ENCODE assay signal across 14 cellular contexts in genomic region chr5:171493646-171494393, GRCh38.
A peak's percentile ranks its signal among the peaks of the same experiment; 100 is the strongest.
DNase-seq lines count a peak whose midpoint lies in the region; ATAC-seq, FAIRE-seq and TF ChIP-seq lines count a peak whose summit lies in the region.
"Had no signal": no experiment of that assay in that cellular context is flagged by ENCODE, and none has a peak within 500 bp of the region (broad histone marks: within the 10 kb centered on the region; RNA-seq: fewer than 3 reads in every experiment).

No MANE protein-coding gene starts in this region.

- peak overlapping the region; percentile 69 for H3K4me3 Mint-ChIP-seq in HFFc6
- no peak overlapping the region for H3K4me3 Mint-ChIP-seq in activated naive CD4-positive, alpha-beta T cell treated with anti-CD3 and anti-CD28 coated beads, Interleukin-2, amount 10 ng/mL, durations not matched to agents 7 days and 5 days
- H3K4me3 Mint-ChIP-seq: activated CD8-positive, alpha-beta T cell treated with anti-CD3 and anti-CD28 coated beads for 36 hours; activated naive CD8-positive, alpha-beta T cell treated with anti-CD3 and anti-CD28 coated beads for 36 hours had no signal

- peaks cover 12% of the 10 kb centered on the region for H3K27me3 Mint-ChIP-seq in HFFc6 (ENCODE audit: insufficient read depth)
- H3K27me3 Mint-ChIP-seq in activated naive CD4-positive, alpha-beta T cell treated with anti-CD3 and anti-CD28 coated beads, Interleukin-2, amount 10 ng/mL, durations not matched to agents 7 days and 5 days, result peaks cover 9% of the 10 kb centered on the region

- no peak overlapping the region for H3K27ac ChIP-seq in WERI-Rb-1
- peak overlapping the region; percentile 30 to 50 for H3K27ac ChIP-seq in left lung
- peak overlapping the region; percentile 38 for H3K27ac ChIP-seq in subcutaneous abdominal adipose tissue (ENCODE audit: low read depth, low read length)

- peaks cover 20% of the 10 kb centered on the region for H3K4me1 Mint-ChIP-seq in HFFc6 (ENCODE audit: low read depth)
- H3K4me1 Mint-ChIP-seq in activated naive CD4-positive, alpha-beta T cell treated with anti-CD3 and anti-CD28 coated beads, Interleukin-2, amount 10 ng/mL, durations not matched to agents 7 days and 5 days, result no peaks in the 10 kb centered on the region
- H3K4me1 Mint-ChIP-seq: activated naive CD8-positive, alpha-beta T cell treated with anti-CD3 and anti-CD28 coated beads for 36 hours had no signal

- peak overlapping the region in 1 of 5 donors; percentile 32 for H3K9ac ChIP-seq in subcutaneous abdominal adipose tissue (ENCODE audit: low read length in 5 of 5)

- CTCF ChIA-PET in activated naive CD4-positive, alpha-beta T cell treated with anti-CD3 and anti-CD28 coated beads, Interleukin-2, amount 10 ng/mL, durations not matched to agents 7 days and 5 days (lab: Charles Lee), result no interaction called here

- H3K4me3 ChIP-seq in WERI-Rb-1 (ENCODE audit: low read depth, low read length) (no peak overlapping the region), left lung (no peak overlapping the region), subcutaneous abdominal adipose tissue (ENCODE audit: low read depth in 1 of 5, low read length in 5 of 5) (no peak overlapping the region)
- H3K4me3 ChIP-seq: mucosa of descending colon had no signal

- no peak for ATAC-seq in left lung
- ATAC-seq in GM18870 (IDR thresholded peaks at IDR 0.05; ENCODE audit: unreplicated experiment), result no peak
- ATAC-seq: activated CD8-positive, alpha-beta T cell treated with anti-CD3 and anti-CD28 coated beads for 36 hours had no signal

- FAIRE-seq in RCC 7860 (lab: Jason Lieb, UNC), result no peak
- FAIRE-seq: GM12891 had no signal

- peaks cover 0 to 6% of the 10 kb centered on the region in 2 donors for H3K4me1 ChIP-seq in left lung
- peaks cover 11 to 26% (median 16%) of the 10 kb centered on the region in 5 donors for H3K4me1 ChIP-seq in subcutaneous abdominal adipose tissue (ENCODE audit: control insufficient read depth in 5 of 5, insufficient read depth in 5 of 5, low read length in 5 of 5)

- no peaks in the 10 kb centered on the region for H3K9me3 Mint-ChIP-seq in HFFc6
- no peaks in the 10 kb centered on the region for H3K9me3 Mint-ChIP-seq in activated naive CD4-positive, alpha-beta T cell treated with anti-CD3 and anti-CD28 coated beads, Interleukin-2, amount 10 ng/mL, durations not matched to agents 7 days and 5 days
- H3K9me3 Mint-ChIP-seq: activated CD8-positive, alpha-beta T cell treated with anti-CD3 and anti-CD28 coated beads for 36 hours; activated naive CD8-positive, alpha-beta T cell treated with anti-CD3 and anti-CD28 coated beads for 36 hours had no signal

- no peaks in the 10 kb centered on the region for H3K27me3 ChIP-seq in WERI-Rb-1 (ENCODE audit: insufficient read depth, low read depth, severe bottlenecking)
- H3K27me3 ChIP-seq in left lung, result no peaks in the 10 kb centered on the region
- H3K27me3 ChIP-seq in subcutaneous abdominal adipose tissue (ENCODE audit: control insufficient read depth in 5 of 5, insufficient read depth in 4 of 5, low read length in 5 of 5), result no peaks in the 10 kb centered on the region

- H3K9me3 ChIP-seq in WERI-Rb-1 (ENCODE audit: severe bottlenecking), result no peaks in the 10 kb centered on the region
- no peaks in the 10 kb centered on the region for H3K9me3 ChIP-seq in left lung
- no peaks in the 10 kb centered on the region for H3K9me3 ChIP-seq in subcutaneous abdominal adipose tissue (ENCODE audit: control insufficient read depth in 5 of 5, low read length in 5 of 5)
- H3K9me3 ChIP-seq: mucosa of descending colon had no signal

- DNase-seq in HFFc6 (no peak), WERI-Rb-1 (peak; percentile 19), left lung (no peak), RCC 7860 (ENCODE audit: low spot score) (no peak)
- no peak for DNase-seq in activated naive CD4-positive, alpha-beta T cell treated with anti-CD3 and anti-CD28 coated beads, Interleukin-2, amount 10 ng/mL, durations not matched to agents 7 days and 5 days
- DNase-seq in activated CD4-positive, alpha-beta T cell treated with anti-CD3 and anti-CD28 coated beads for 4 hours, result no peak
- DNase-seq: activated CD8-positive, alpha-beta T cell treated with anti-CD3 and anti-CD28 coated beads for 36 hours; activated naive CD8-positive, alpha-beta T cell treated with anti-CD3 and anti-CD28 coated beads for 36 hours; DMS79; T-helper 1 cell had no signal

- no peaks in the 10 kb centered on the region for H3K36me3 Mint-ChIP-seq in HFFc6 (ENCODE audit: low read depth)
- H3K36me3 Mint-ChIP-seq in activated naive CD4-positive, alpha-beta T cell treated with anti-CD3 and anti-CD28 coated beads, Interleukin-2, amount 10 ng/mL, durations not matched to agents 7 days and 5 days, result no peaks in the 10 kb centered on the region
- H3K36me3 Mint-ChIP-seq: activated naive CD8-positive, alpha-beta T cell treated with anti-CD3 and anti-CD28 coated beads for 36 hours had no signal

- intact Hi-C loops in left lung (cut with DNase I), result no loop called here

- TF ChIP-seq CTCF in HFFc6 (IDR thresholded peaks at IDR 0.05) (no peak), WERI-Rb-1 (IDR thresholded peaks at IDR 0.05; ENCODE audit: low read depth, low read length) (no peak), left lung (IDR thresholded peaks at IDR 0.05) (no peak)

- peak overlapping the region; percentile 80; the same call in 1 of the 2 replicates for H3K27ac Mint-ChIP-seq in HFFc6
- no peak overlapping the region for H3K27ac Mint-ChIP-seq in activated naive CD4-positive, alpha-beta T cell treated with anti-CD3 and anti-CD28 coated beads, Interleukin-2, amount 10 ng/mL, durations not matched to agents 7 days and 5 days
- H3K27ac Mint-ChIP-seq: activated CD8-positive, alpha-beta T cell treated with anti-CD3 and anti-CD28 coated beads for 36 hours; activated naive CD8-positive, alpha-beta T cell treated with anti-CD3 and anti-CD28 coated beads for 36 hours had no signal

- H3K36me3 ChIP-seq in WERI-Rb-1 (no peaks in the 10 kb centered on the region), left lung (no peaks in the 10 kb centered on the region), subcutaneous abdominal adipose tissue (ENCODE audit: control insufficient read depth in 5 of 5, insufficient read depth in 5 of 5, low read length in 5 of 5) (no peaks in the 10 kb centered on the region)
